In the genomic region with DNA sequence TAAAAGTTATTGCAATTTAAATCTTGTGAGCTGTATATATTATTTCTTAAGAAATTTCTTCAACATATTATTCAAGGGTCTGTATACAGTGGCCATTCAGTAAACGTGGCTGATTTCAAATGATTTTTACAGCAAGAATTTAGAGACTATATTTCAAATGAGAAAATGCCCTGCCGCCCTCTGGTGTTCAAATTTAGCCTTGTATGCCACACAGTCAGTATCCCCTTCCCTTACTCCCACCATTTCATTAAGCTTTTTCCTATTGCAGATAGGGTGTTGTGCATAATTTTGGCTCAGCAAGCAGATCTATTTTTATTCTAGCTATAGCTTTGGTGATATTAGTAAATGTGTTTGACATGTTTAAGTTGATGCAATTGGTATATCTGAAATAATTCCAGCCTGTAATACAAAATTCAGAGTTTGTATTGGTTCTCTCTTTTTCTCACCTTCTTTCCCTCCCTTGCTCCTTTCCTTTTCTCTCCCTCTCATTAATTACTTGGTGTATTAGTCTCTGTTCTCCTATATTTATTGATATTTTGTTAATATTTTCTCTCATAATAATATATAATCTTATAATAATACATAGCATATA, we compare ENCODE assay signal across 8 cellular contexts. TPM values are rescaled to one million over a fixed set of nuclear protein-coding genes. Genes with fewer than 3 reads are reported as not detected.
DNase-seq lines count a peak whose midpoint lies in the region; ATAC-seq and TF ChIP-seq lines count a peak whose summit lies in the region.

No MANE protein-coding gene starts in this region.

- H3K27me3 ChIP-seq in AG04450 (ENCODE audit: control insufficient read depth, insufficient read depth, low read length) (no peaks in the 10 kb centered on the region), OCI-LY3 (ENCODE audit: low read depth, low read length) (peaks cover 6% of the 10 kb centered on the region; the same call in 1 of the 2 replicates), esophagus squamous epithelium (no peaks in the 10 kb centered on the region)

- H3K27ac ChIP-seq in AG04450 (ENCODE audit: low read depth, low read length) = no peak overlapping the region
- H3K27ac ChIP-seq in OCI-LY3 (ENCODE audit: low read length) = no peak overlapping the region
- no peak overlapping the region for H3K27ac ChIP-seq in esophagus squamous epithelium

- intact Hi-C loops in esophagus squamous epithelium (cut with DNase I) = no loop called here

- H3K79me2 ChIP-seq in OCI-LY3 (ENCODE audit: low read length) = no peaks in the 10 kb centered on the region

- H3K4me1 ChIP-seq in OCI-LY3 (ENCODE audit: low read length) (0 out of 2 replicates have a peak, but pooled peaks cover 6% of the 10 kb centered on the region), esophagus squamous epithelium (no peaks in the 10 kb centered on the region)

- 0 to 2% methylated on average over 2 of the region's 2 CpGs for WGBS in esophagus squamous epithelium, 2 donors

- H3K36me3 ChIP-seq in OCI-LY3 (replicated peaks; ENCODE audit: low read depth, low read length) (no peaks in the 10 kb centered on the region), esophagus squamous epithelium (no peaks in the 10 kb centered on the region)

- peak; percentile 84 for TF ChIP-seq CTCF in AG04450 (IDR thresholded peaks at IDR 0.05; ENCODE audit: low read depth, low read length)
- TF ChIP-seq CTCF in OCI-LY3 (IDR thresholded peaks at IDR 0.05; ENCODE audit: low read depth, low read length) = peak; percentile 76
- TF ChIP-seq CTCF in esophagus squamous epithelium (IDR thresholded peaks at IDR 0.05) = peak in 4 of 6 experiments; percentile 6 to 40 (median 28)

- POLR2A ChIA-PET in AG04450 (lab: Yijun Ruan, JAX) = no interaction called here

- H3K4me3 ChIP-seq in AG04450 (ENCODE audit: low read depth, low read length) (no peak overlapping the region), OCI-LY3 (ENCODE audit: low read length) (no peak overlapping the region), esophagus squamous epithelium (no peak overlapping the region)

- no peaks in the 10 kb centered on the region for H4K20me1 ChIP-seq in OCI-LY3 (ENCODE audit: insufficient read depth, low read length)

- no peak overlapping the region for H2AFZ ChIP-seq in OCI-LY3 (ENCODE audit: low read depth, low read length)

- no peaks in the 10 kb centered on the region for H3K9me3 ChIP-seq in AG04450 (ENCODE audit: control insufficient read depth, insufficient read depth, low read length)
- H3K9me3 ChIP-seq in OCI-LY3 (ENCODE audit: insufficient read depth, low read length) = no peaks in the 10 kb centered on the region
- no peaks in the 10 kb centered on the region for H3K9me3 ChIP-seq in esophagus squamous epithelium

- peak; percentile 18 for DNase-seq in AG04450 (ENCODE audit: low read depth, low spot score)
- DNase-seq in esophagus squamous epithelium (lab: John Stamatoyannopoulos, UW) = no peak
- peak; percentile 22 for DNase-seq in retina
- no peak for DNase-seq in NCI-H2107 treated with DMSO at 0.1 percent for 48 hours (lab: John Stamatoyannopoulos, UW; ENCODE audit: unreplicated experiment)

- no peak overlapping the region for H3K4me2 ChIP-seq in OCI-LY3 (ENCODE audit: low read length)

- ATAC-seq in GM21360 (IDR thresholded peaks at IDR 0.05; ENCODE audit: unreplicated experiment) = peak; percentile 56
- ATAC-seq in HG03460 (IDR thresholded peaks at IDR 0.05; ENCODE audit: unreplicated experiment) = no peak
- no peak for ATAC-seq in HG03378 (IDR thresholded peaks at IDR 0.05; ENCODE audit: unreplicated experiment)

- CTCF ChIA-PET in AG04450 (lab: Charles Lee) = interaction anchor here (0.5 to 5.4 kb wide), 57 partner anchors 9 to 718 kb away, joined by 3 to 76 read pairs (median 4); no protein-coding TSS in a partner anchor

- TF ChIP-seq POLR2A in esophagus squamous epithelium (IDR thresholded peaks at IDR 0.05) = no peak

- H3K9ac ChIP-seq in OCI-LY3 (ENCODE audit: low read length) = no peak overlapping the region

RNA-seq across cellular contexts. Expression of gene SCN7A, which starts 22.8 kb away (rescaled TPM):
- 7.0 and 9.8 TPM in 2 replicates for polyA plus RNA-seq in AG04450 (2011; rRNA removed)
- polyA minus RNA-seq in AG04450 (2011; rRNA and poly(A)+ RNA removed) = 7.8 and 12.0 TPM in 2 replicates
- total RNA-seq in esophagus squamous epithelium = 10 to 100 TPM in 1 of 4 donors, 1 to 10 TPM in 2, under 1 TPM in 1; 0.99 to 23.1 (median 3.5) TPM

Comparison
In these comparisons a context has a peak if more than half of its experiments do, and no peak if none do; other contexts are left out.
1. DNase-seq: peak in AG04450 (single experiment) and retina (single experiment); none in esophagus squamous epithelium (single experiment) and NCI-H2107 treated with DMSO at 0.1 percent for 48 hours (single experiment).
2. CTCF ChIP-seq: peak in every context shown above with its lines; median percentile 84 in AG04450; 76 in OCI-LY3; 28 in esophagus squamous epithelium.